ENCODE assay signal across 15 cellular contexts in genomic region chr4:147136783-147137182, GRCh38.
"Had no signal": no experiment of that assay in that cellular context is flagged by ENCODE, and none has a peak within 500 bp of the region (broad histone marks: within the 10 kb centered on the region; RNA-seq: fewer than 3 reads in every experiment).

No MANE protein-coding gene starts in this region.

- H3K4me3 Mint-ChIP-seq: activated CD4-positive, alpha-beta memory T cell treated with anti-CD3 and anti-CD28 coated beads, Interleukin-2, amount 10 ng/mL, durations not matched to agents 7 days and 5 days; activated CD4-positive, alpha-beta T cell treated with anti-CD3 and anti-CD28 coated beads for 36 hours; memory B cell had no signal

- DNase-seq: activated CD4-positive, alpha-beta memory T cell treated with anti-CD3 and anti-CD28 coated beads, Interleukin-2, amount 10 ng/mL, durations not matched to agents 7 days and 5 days; activated CD4-positive, alpha-beta T cell treated with anti-CD3 and anti-CD28 coated beads for 36 hours; activated T-cell treated with anti-CD3 and anti-CD28 coated beads, Interleukin-2, amount 50 U/mL, for 48 hours; effector memory CD4-positive, alpha-beta T cell; hypothalamus; posterior cingulate gyrus; stimulated activated CD4-positive, alpha-beta T cell treated with anti-CD3 and anti-CD28 coated beads, Interleukin-2, amount 100 ng/mL, for 24 hours; stimulated activated naive CD4-positive, alpha-beta T cell; T-helper 9 cell had no signal

- H3K36me3 ChIP-seq: ascending aorta, cardiac muscle cell, SJSA1, suprapubic skin had no signal

- H3K9me3 ChIP-seq: ascending aorta, SJSA1, suprapubic skin had no signal

- H3K4me1 ChIP-seq: ascending aorta, suprapubic skin had no signal

- H3K27me3 ChIP-seq: ascending aorta, cardiac muscle cell, suprapubic skin had no signal

- ATAC-seq: activated CD4-positive, alpha-beta T cell treated with anti-CD3 and anti-CD28 coated beads for 36 hours had no signal

- H3K27ac Mint-ChIP-seq: activated CD4-positive, alpha-beta memory T cell treated with anti-CD3 and anti-CD28 coated beads, Interleukin-2, amount 10 ng/mL, durations not matched to agents 7 days and 5 days; activated CD4-positive, alpha-beta T cell treated with anti-CD3 and anti-CD28 coated beads for 36 hours; memory B cell had no signal

- H3K36me3 Mint-ChIP-seq: memory B cell had no signal

- H3K9me3 Mint-ChIP-seq: activated CD4-positive, alpha-beta memory T cell treated with anti-CD3 and anti-CD28 coated beads, Interleukin-2, amount 10 ng/mL, durations not matched to agents 7 days and 5 days; memory B cell had no signal

- H3K4me1 Mint-ChIP-seq: activated CD4-positive, alpha-beta memory T cell treated with anti-CD3 and anti-CD28 coated beads, Interleukin-2, amount 10 ng/mL, durations not matched to agents 7 days and 5 days; activated CD4-positive, alpha-beta T cell treated with anti-CD3 and anti-CD28 coated beads for 36 hours; memory B cell had no signal

- H3K27ac ChIP-seq: ascending aorta, cardiac muscle cell, epithelial cell of prostate, SJSA1, suprapubic skin had no signal

- H3K4me3 ChIP-seq: ascending aorta, cardiac muscle cell, SJSA1, suprapubic skin had no signal
